14 cellular contexts compared by ENCODE assay signal in the genomic region with DNA sequence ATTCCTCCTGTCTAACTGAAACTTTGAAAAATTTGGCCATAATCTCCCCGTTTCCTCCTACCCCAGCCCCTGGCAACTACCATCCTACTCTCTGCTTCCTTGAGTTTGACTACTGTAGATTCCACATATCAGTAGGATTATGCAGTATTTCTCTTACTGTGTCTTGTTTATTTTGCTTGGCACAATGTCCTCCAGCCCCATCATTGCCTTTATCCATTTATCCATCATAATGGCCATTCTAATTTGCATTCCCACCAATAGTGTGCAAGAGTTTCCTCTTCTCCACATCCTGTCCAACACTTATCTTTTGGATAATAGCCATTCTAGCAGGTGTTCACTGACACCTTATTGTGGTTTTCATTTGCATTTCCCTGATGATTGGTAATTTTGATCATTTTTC.
"Had no signal": no experiment of that assay in that cellular context is flagged by ENCODE, and none has a peak within 500 bp of the region (broad histone marks: within the 10 kb centered on the region; RNA-seq: fewer than 3 reads in every experiment).

No MANE protein-coding gene starts in this region.

- H3K4me3 ChIP-seq: lower lobe of right lung, pancreas had no signal

- DNase-seq: activated CD4-positive, alpha-beta T cell treated with anti-CD3 and anti-CD28 coated beads for 36 hours; activated CD8-positive, alpha-beta memory T cell treated with anti-CD3 and anti-CD28 coated beads, Interleukin-2, amount 50 U/mL, for 48 hours; activated CD8-positive, alpha-beta T cell treated with anti-CD3 and anti-CD28 coated beads, Interleukin-2, amount 10 ng/mL, durations not matched to agents 7 days and 5 days; activated naive CD8-positive, alpha-beta T cell treated with anti-CD3 and anti-CD28 coated beads, Interleukin-2, amount 10 ng/mL, durations not matched to agents 7 days and 5 days; anterior cingulate cortex; foreskin keratinocyte; left cardiac atrium; lower lobe of right lung; midbrain; naive B cell; pancreas; stimulated activated CD4-positive, alpha-beta T cell treated with anti-CD3 and anti-CD28 coated beads, Interleukin-12 subunit alpha, Interleukin-12 subunit beta, amount 100 ng/mL, for 4 hours; stimulated activated naive CD4-positive, alpha-beta T cell had no signal

- H3K27me3 ChIP-seq: foreskin keratinocyte had no signal

- H3K36me3 ChIP-seq: lower lobe of right lung, pancreas had no signal

- H3K27ac ChIP-seq: foreskin keratinocyte, lower lobe of right lung, pancreas, VCaP had no signal

- H3K9me3 ChIP-seq: lower lobe of right lung, pancreas had no signal
